Comparison of ENCODE assay signal across 20 cellular contexts in the genomic region with DNA sequence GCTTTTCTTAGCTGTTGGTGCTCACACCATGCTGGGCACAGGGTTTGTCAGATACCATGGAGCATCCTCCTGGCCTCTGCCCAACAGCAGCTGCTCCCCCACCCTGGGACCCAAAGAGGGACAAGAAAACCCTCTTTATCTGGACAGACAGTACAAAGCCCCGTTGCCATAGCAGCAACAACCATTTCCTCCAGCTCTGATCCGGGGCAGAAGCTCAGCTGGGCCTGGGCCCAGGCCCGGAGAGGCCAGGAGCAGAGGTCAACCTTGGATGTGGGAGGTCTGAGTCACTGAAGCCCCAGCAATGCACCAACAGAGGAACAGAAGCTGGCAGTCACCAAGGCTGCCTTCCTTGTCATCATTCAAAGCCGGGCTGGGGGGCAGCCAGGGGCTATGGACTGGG.
A peak's percentile ranks its signal among the peaks of the same experiment; 100 is the strongest.
DNase-seq lines count a peak whose midpoint lies in the region; FAIRE-seq and TF ChIP-seq lines count a peak whose summit lies in the region.
"Had no signal": no experiment of that assay in that cellular context is flagged by ENCODE, and none has a peak within 500 bp of the region (broad histone marks: within the 10 kb centered on the region; RNA-seq: fewer than 3 reads in every experiment).

No MANE protein-coding gene starts in this region.

- TF ChIP-seq CTCF in kidney (IDR thresholded peaks at IDR 0.05; ENCODE audit: borderline replicate concordance, extremely low read depth, insufficient read depth) (no peak), osteoblast (IDR thresholded peaks at IDR 0.05; ENCODE audit: extremely low read depth, low read depth, low read length) (no peak)

- FAIRE-seq in kidney (lab: Jason Lieb, UNC): no peak
- FAIRE-seq: bronchial epithelial cell, GM12892, urothelium cell line had no signal

- H3K9me3 ChIP-seq in kidney (ENCODE audit: control insufficient read depth in 1 of 2, low read length in 2 of 2): peaks cover 0 to 5% of the 10 kb centered on the region in 2 donors
- H3K9me3 ChIP-seq in osteoblast (ENCODE audit: low read depth, low read length): no peaks in the 10 kb centered on the region
- H3K9me3 ChIP-seq: HAP-1, ovary had no signal

- intact Hi-C loops in kidney (cut with DNase I): no loop called here

- DNase-seq in ELF-1 (ENCODE audit: low read depth, low spot score) (peak; percentile 29), cerebellum (ENCODE audit: low spot score) (peak; percentile 27), kidney (peak; percentile 93), osteoblast (ENCODE audit: insufficient read length, low spot score, missing footprints) (peak; percentile 84), NCI-H345 (lab: John Stamatoyannopoulos, UW) (no peak), iPS-NIHi7 (ENCODE audit: extremely low spot score) (no peak)
- DNase-seq in activated naive CD4-positive, alpha-beta T cell treated with anti-CD3 and anti-CD28 coated beads, Interleukin-2, amount 50 U/mL, for 16 hours: no peak
- no peak for DNase-seq in activated CD4-positive, alpha-beta T cell treated with anti-CD3 and anti-CD28 coated beads for 48 hours
- DNase-seq: ACHN; activated CD4-positive, alpha-beta T cell treated with anti-CD3 and anti-CD28 coated beads, Interleukin-2, amount 50 U/mL, for 1 hour; endodermal cell; foreskin fibroblast; GDM1; NCI-H146; ovary; stimulated activated CD4-positive, alpha-beta T cell treated with anti-CD3 and anti-CD28 coated beads, Interleukin-15, amount 100 ng/mL, for 24 hours had no signal

- H3K4me1 ChIP-seq in kidney (ENCODE audit: control insufficient read depth in 1 of 2, insufficient read depth in 1 of 2, low read depth in 1 of 2, low read length in 2 of 2) (no peaks in the 10 kb centered on the region), osteoblast (ENCODE audit: insufficient read depth, low read length) (no peaks in the 10 kb centered on the region)
- H3K4me1 ChIP-seq: HAP-1 had no signal

- H3K36me3 ChIP-seq in kidney (ENCODE audit: control insufficient read depth in 1 of 2, insufficient read depth in 2 of 2, low read length in 2 of 2) (no peaks in the 10 kb centered on the region), osteoblast (ENCODE audit: insufficient read depth, low read length) (no peaks in the 10 kb centered on the region)
- H3K36me3 ChIP-seq: HAP-1, ovary had no signal

- H3K4me2 ChIP-seq in osteoblast (ENCODE audit: insufficient read depth, low read length): no peak overlapping the region

- H2AFZ ChIP-seq in osteoblast (ENCODE audit: low read length): no peak overlapping the region

- H3K27ac ChIP-seq in kidney (ENCODE audit: low read depth in 2 of 2, low read length in 2 of 2): no peak overlapping the region
- H3K27ac ChIP-seq in osteoblast (ENCODE audit: low read depth, low read length): no peak overlapping the region
- H3K27ac ChIP-seq: ovary had no signal

- no peaks in the 10 kb centered on the region for H3K79me2 ChIP-seq in osteoblast (ENCODE audit: insufficient read depth, low read length)

- no peaks in the 10 kb centered on the region for H4K20me1 ChIP-seq in osteoblast (ENCODE audit: insufficient read depth, low read length)

- no peak overlapping the region for H3K9ac ChIP-seq in kidney (ENCODE audit: low read length in 2 of 2)

- H3K4me3 ChIP-seq in kidney (ENCODE audit: low read length in 2 of 2): no peak overlapping the region
- no peak overlapping the region for H3K4me3 ChIP-seq in osteoblast (ENCODE audit: insufficient read depth, low read length)
- H3K4me3 ChIP-seq: HAP-1, ovary had no signal

- H3K27me3 ChIP-seq in osteoblast (ENCODE audit: insufficient read depth, low read length): peaks cover 9% of the 10 kb centered on the region
- H3K27me3 ChIP-seq: ovary had no signal

Comparison
In these comparisons a context has a peak if more than half of its experiments do, and no peak if none do; other contexts are left out.
1. DNase-seq: peak in ELF-1 (single experiment), cerebellum (single experiment), kidney (single experiment) and osteoblast (single experiment); none in NCI-H345 (single experiment), activated naive CD4-positive, alpha-beta T cell treated with anti-CD3 and anti-CD28 coated beads, Interleukin-2, amount 50 U/mL, for 16 hours (single experiment), activated CD4-positive, alpha-beta T cell treated with anti-CD3 and anti-CD28 coated beads for 48 hours (single experiment) and iPS-NIHi7 (single experiment).